ENCODE assay signal across 34 cellular contexts in genomic region chr5:25416960-25417359, GRCh38.
"Had no signal": no experiment of that assay in that cellular context is flagged by ENCODE, and none has a peak within 500 bp of the region (broad histone marks: within the 10 kb centered on the region; RNA-seq: fewer than 3 reads in every experiment).

No MANE protein-coding gene starts in this region.

- H3K4me3 ChIP-seq: MG63, PC-9, SJCRH30, SK-N-MC had no signal

- ATAC-seq: Panc1, Right ventricle myocardium inferior, SK-N-SH treated with all-trans-retinoic acid at 6 μM for 48 hours, T-cell had no signal

- H3K4me1 ChIP-seq: SJCRH30 had no signal

- H3K36me3 ChIP-seq: MG63, SJCRH30 had no signal

- H3K9me3 ChIP-seq: MG63, SJCRH30 had no signal

- H3K4me3 Mint-ChIP-seq: T-cell had no signal

- FAIRE-seq: RCC 7860 had no signal

- H3K27me3 ChIP-seq: MG63, SJCRH30 had no signal

- H3K4me2 ChIP-seq: PC-9 had no signal

- H2AFZ ChIP-seq: PC-9 had no signal

- DNase-seq: Kasumi-1, MG63, NCI-H1048, NCI-H1092 treated with DMSO at 0.1 percent for 48 hours, NCI-H1105 treated with DMSO at 0.1 percent for 48 hours, NCI-H1417, NCI-H1436, NCI-H146, NCI-H1694, NCI-H187, NCI-H1930, NCI-H2029 treated with DMSO at 0.1 percent for 48 hours, NCI-H2081 treated with DMSO at 0.1 percent for 48 hours, NCI-H2107, NCI-H2171, NCI-H226, NCI-H446 treated with DMSO at 0.1 percent for 48 hours, NCI-H510A, NCI-H524, NCI-H526, NCI-H69, NCI-H748 treated with DMSO at 0.1 percent for 48 hours, NCI-H82, PC-9, SHP77, SIG-M5, SJCRH30, T-cell had no signal

- H3K27ac ChIP-seq: PC-9, RWPE1, SJCRH30, SK-N-MC had no signal

- H3K4me1 Mint-ChIP-seq: T-cell had no signal

- H3K27ac Mint-ChIP-seq: T-cell had no signal

- H3K27me3 Mint-ChIP-seq: T-cell had no signal

- H3K36me3 Mint-ChIP-seq: T-cell had no signal
